ENCODE assay signal across 21 cellular contexts in genomic region chr16:50173318-50173717, GRCh38. TPM values are rescaled to one million over a fixed set of nuclear protein-coding genes. Genes with fewer than 3 reads are reported as not detected.
A peak's percentile ranks its signal among the peaks of the same experiment; 100 is the strongest.
DNase-seq lines count a peak whose midpoint lies in the region; ATAC-seq and TF ChIP-seq lines count a peak whose summit lies in the region.
"Had no signal": no experiment of that assay in that cellular context is flagged by ENCODE, and none has a peak within 500 bp of the region (broad histone marks: within the 10 kb centered on the region; RNA-seq: fewer than 3 reads in every experiment).

No MANE protein-coding gene starts in this region.

- H3K36me3 Mint-ChIP-seq in activated CD4-positive, alpha-beta T cell treated with anti-CD3 and anti-CD28 coated beads for 36 hours (ENCODE audit: low read depth): peaks cover 7% of the 10 kb centered on the region
- H3K36me3 Mint-ChIP-seq in natural killer cell treated with Interleukin-12 subunit alpha and Interleukin-12 subunit beta and Interleukin-15 and Interleukin-18, amount 100 ng/mL, for 72 hours: no peaks in the 10 kb centered on the region
- no peaks in the 10 kb centered on the region for H3K36me3 Mint-ChIP-seq in natural killer cell
- H3K36me3 Mint-ChIP-seq in T-helper 17 cell (ENCODE audit: low read depth): no peaks in the 10 kb centered on the region
- peaks cover 9% of the 10 kb centered on the region for H3K36me3 Mint-ChIP-seq in stimulated activated effector memory CD8-positive, alpha-beta T cell treated with anti-CD3 and anti-CD28 coated beads, Interleukin-12 subunit alpha, Interleukin-12 subunit beta, amount 100 ng/mL, for 72 hours

- no peaks in the 10 kb centered on the region for H3K9me3 ChIP-seq in T-helper 17 cell (ENCODE audit: control insufficient read depth, low read length, poor library complexity, severe bottlenecking)
- H3K9me3 ChIP-seq: SJSA1 had no signal

- no peaks in the 10 kb centered on the region for H3K27me3 Mint-ChIP-seq in activated CD4-positive, alpha-beta T cell treated with anti-CD3 and anti-CD28 coated beads for 36 hours
- H3K27me3 Mint-ChIP-seq in natural killer cell treated with Interleukin-12 subunit alpha and Interleukin-12 subunit beta and Interleukin-15 and Interleukin-18, amount 100 ng/mL, for 72 hours: no peaks in the 10 kb centered on the region
- H3K27me3 Mint-ChIP-seq in natural killer cell (ENCODE audit: low read depth in 2 of 2) (no peaks in the 10 kb centered on the region), T-helper 17 cell (no peaks in the 10 kb centered on the region)

- CTCF ChIA-PET in activated CD4-positive, alpha-beta T cell treated with anti-CD3 and anti-CD28 coated beads for 36 hours (lab: Charles Lee): interaction anchor here (0.6 to 1.0 kb wide), 2 partner anchors 12 to 22 kb away, joined by 3 read pairs; no protein-coding TSS in a partner anchor

- DNase-seq in activated CD4-positive, alpha-beta T cell treated with anti-CD3 and anti-CD28 coated beads for 36 hours: no peak
- no peak for DNase-seq in activated CD4-positive, alpha-beta T cell treated with anti-CD3 and anti-CD28 coated beads, Interleukin-2, amount 50 U/mL, for 4 hours
- DNase-seq in natural killer cell treated with Interleukin-12 subunit alpha and Interleukin-12 subunit beta and Interleukin-15 and Interleukin-18, amount 100 ng/mL, for 72 hours (ENCODE audit: low spot score): no peak
- DNase-seq in natural killer cell (no peak), T-helper 17 cell (no peak), hippocampal formation (lab: John Stamatoyannopoulos, UW) (no peak), NOMO-1 treated with DMSO at 0.1 percent for 48 hours (lab: John Stamatoyannopoulos, UW; ENCODE audit: unreplicated experiment) (no peak)
- DNase-seq in stimulated activated effector memory CD8-positive, alpha-beta T cell treated with anti-CD3 and anti-CD28 coated beads, Interleukin-12 subunit alpha, Interleukin-12 subunit beta, amount 100 ng/mL, for 72 hours (ENCODE audit: low spot score in 2 of 2): no peak
- DNase-seq: 8988T, DMS53, GM23248, H9, KG1, NCI-H1417, NCI-H1694 treated with DMSO at 0.1 percent for 48 hours, NCI-H2081 treated with DMSO at 0.1 percent for 48 hours, NCI-H446, NCI-H526 had no signal

- POLR2A ChIA-PET in activated CD4-positive, alpha-beta T cell treated with anti-CD3 and anti-CD28 coated beads for 36 hours (lab: Charles Lee): interaction anchor here (1.0 kb wide), 1 partner anchor 15 kb away, joined by 3 read pairs; no protein-coding TSS in a partner anchor

- H3K4me3 Mint-ChIP-seq in activated CD4-positive, alpha-beta T cell treated with anti-CD3 and anti-CD28 coated beads for 36 hours: no peak overlapping the region
- no peak overlapping the region for H3K4me3 Mint-ChIP-seq in natural killer cell treated with Interleukin-12 subunit alpha and Interleukin-12 subunit beta and Interleukin-15 and Interleukin-18, amount 100 ng/mL, for 72 hours
- H3K4me3 Mint-ChIP-seq in natural killer cell: no peak overlapping the region
- no peak overlapping the region for H3K4me3 Mint-ChIP-seq in T-helper 17 cell
- H3K4me3 Mint-ChIP-seq in stimulated activated effector memory CD8-positive, alpha-beta T cell treated with anti-CD3 and anti-CD28 coated beads, Interleukin-12 subunit alpha, Interleukin-12 subunit beta, amount 100 ng/mL, for 72 hours: no peak overlapping the region
- H3K4me3 Mint-ChIP-seq: H9 had no signal

- no peaks in the 10 kb centered on the region for H3K9me3 Mint-ChIP-seq in activated CD4-positive, alpha-beta T cell treated with anti-CD3 and anti-CD28 coated beads for 36 hours (ENCODE audit: low read depth)
- H3K9me3 Mint-ChIP-seq in natural killer cell treated with Interleukin-12 subunit alpha and Interleukin-12 subunit beta and Interleukin-15 and Interleukin-18, amount 100 ng/mL, for 72 hours: no peaks in the 10 kb centered on the region
- H3K9me3 Mint-ChIP-seq in natural killer cell: no peaks in the 10 kb centered on the region
- no peaks in the 10 kb centered on the region for H3K9me3 Mint-ChIP-seq in stimulated activated effector memory CD8-positive, alpha-beta T cell treated with anti-CD3 and anti-CD28 coated beads, Interleukin-12 subunit alpha, Interleukin-12 subunit beta, amount 100 ng/mL, for 72 hours
- H3K9me3 Mint-ChIP-seq: H9 had no signal

- intact Hi-C loops in activated CD4-positive, alpha-beta T cell treated with anti-CD3 and anti-CD28 coated beads for 36 hours (cut with DNase I, micrococcal nuclease): loop anchor here in 1 of 2 experiments (2.0 kb wide), 1 partner anchor 19 kb away; no protein-coding TSS in a partner anchor
- intact Hi-C loops in natural killer cell (cut with micrococcal nuclease): no loop called here

- peak; percentile 45 for ATAC-seq in activated CD4-positive, alpha-beta T cell treated with anti-CD3 and anti-CD28 coated beads for 36 hours
- ATAC-seq in natural killer cell treated with Interleukin-12 subunit alpha and Interleukin-12 subunit beta and Interleukin-15 and Interleukin-18, amount 100 ng/mL, for 72 hours: no peak
- ATAC-seq in natural killer cell (no peak), T-helper 17 cell (no peak)
- no peak for ATAC-seq in stimulated activated effector memory CD8-positive, alpha-beta T cell treated with anti-CD3 and anti-CD28 coated beads, Interleukin-12 subunit alpha, Interleukin-12 subunit beta, amount 100 ng/mL, for 72 hours
- ATAC-seq: HepG2, Right ventricle myocardium inferior had no signal

- H3K4me1 Mint-ChIP-seq in activated CD4-positive, alpha-beta T cell treated with anti-CD3 and anti-CD28 coated beads for 36 hours: peaks cover 73% of the 10 kb centered on the region
- H3K4me1 Mint-ChIP-seq in natural killer cell treated with Interleukin-12 subunit alpha and Interleukin-12 subunit beta and Interleukin-15 and Interleukin-18, amount 100 ng/mL, for 72 hours (ENCODE audit: low read depth in 2 of 2): peaks cover 31 to 41% of the 10 kb centered on the region in 2 donors
- peaks cover 48 to 59% of the 10 kb centered on the region in 2 donors for H3K4me1 Mint-ChIP-seq in natural killer cell
- peaks cover 43% of the 10 kb centered on the region for H3K4me1 Mint-ChIP-seq in T-helper 17 cell
- peaks cover 48% of the 10 kb centered on the region for H3K4me1 Mint-ChIP-seq in stimulated activated effector memory CD8-positive, alpha-beta T cell treated with anti-CD3 and anti-CD28 coated beads, Interleukin-12 subunit alpha, Interleukin-12 subunit beta, amount 100 ng/mL, for 72 hours

- TF ChIP-seq CTCF in natural killer cell (IDR thresholded peaks at IDR 0.05): no peak

- H3K27ac Mint-ChIP-seq in activated CD4-positive, alpha-beta T cell treated with anti-CD3 and anti-CD28 coated beads for 36 hours: peak overlapping the region; percentile 59
- H3K27ac Mint-ChIP-seq in natural killer cell treated with Interleukin-12 subunit alpha and Interleukin-12 subunit beta and Interleukin-15 and Interleukin-18, amount 100 ng/mL, for 72 hours: peak overlapping the region; percentile 28 to 52
- no peak overlapping the region for H3K27ac Mint-ChIP-seq in natural killer cell
- H3K27ac Mint-ChIP-seq in T-helper 17 cell: peak overlapping the region; percentile 54
- peak overlapping the region; percentile 9 for H3K27ac Mint-ChIP-seq in stimulated activated effector memory CD8-positive, alpha-beta T cell treated with anti-CD3 and anti-CD28 coated beads, Interleukin-12 subunit alpha, Interleukin-12 subunit beta, amount 100 ng/mL, for 72 hours
- H3K27ac Mint-ChIP-seq: H9 had no signal

RNA-seq across cellular contexts. Expression of gene TENT4B, which starts 20.2 kb away (rescaled TPM):
- total RNA-seq in activated CD4-positive, alpha-beta T cell treated with anti-CD3 and anti-CD28 coated beads for 36 hours: 10 to 100 TPM; 19.3 to 22.4 TPM
- total RNA-seq in natural killer cell treated with Interleukin-12 subunit alpha and Interleukin-12 subunit beta and Interleukin-15 and Interleukin-18, amount 100 ng/mL, for 72 hours: 10 to 100 TPM; 13.1 to 17.5 TPM
- total RNA-seq in natural killer cell (10 to 100 TPM; 37.5 to 48.7 (median 44.4) TPM), T-helper 17 cell (10 to 100 TPM; 21.5 to 23.0 TPM)

Comparison
In these comparisons a context has a peak if more than half of its experiments do, and no peak if none do; other contexts are left out.
1. H3K27ac Mint-ChIP-seq: peak in activated CD4-positive, alpha-beta T cell treated with anti-CD3 and anti-CD28 coated beads for 36 hours (single experiment), natural killer cell treated with Interleukin-12 subunit alpha and Interleukin-12 subunit beta and Interleukin-15 and Interleukin-18, amount 100 ng/mL, for 72 hours (2 of 2), T-helper 17 cell (single experiment) and stimulated activated effector memory CD8-positive, alpha-beta T cell treated with anti-CD3 and anti-CD28 coated beads, Interleukin-12 subunit alpha, Interleukin-12 subunit beta, amount 100 ng/mL, for 72 hours (single experiment); none in natural killer cell (0 of 2).